ENCODE assay signal across 15 cellular contexts in genomic region chr1:2856821-2857290, GRCh38. TPM values are rescaled to one million over a fixed set of nuclear protein-coding genes. Genes with fewer than 3 reads are reported as not detected.
DNase-seq lines count a peak whose midpoint lies in the region; ATAC-seq, FAIRE-seq and TF ChIP-seq lines count a peak whose summit lies in the region.
"Had no signal": no experiment of that assay in that cellular context is flagged by ENCODE, and none has a peak within 500 bp of the region (broad histone marks: within the 10 kb centered on the region; RNA-seq: fewer than 3 reads in every experiment).

No MANE protein-coding gene starts in this region.

- no peaks in the 10 kb centered on the region for H3K9me3 ChIP-seq in left ventricle myocardium inferior (replicated peaks)
- H3K9me3 ChIP-seq in kidney (ENCODE audit: control insufficient read depth in 1 of 2, low read length in 2 of 2), result no peaks in the 10 kb centered on the region
- no peaks in the 10 kb centered on the region for H3K9me3 ChIP-seq in osteoblast (ENCODE audit: low read depth, low read length)

- H2AFZ ChIP-seq in osteoblast (ENCODE audit: low read length), result no peak overlapping the region

- intact Hi-C loops in left cardiac atrium (cut with DNase I) (no loop called here), left ventricle myocardium inferior (cut with micrococcal nuclease) (no loop called here), kidney (cut with DNase I) (no loop called here), head of caudate nucleus (cut with DNase I) (no loop called here)

- H3K4me1 ChIP-seq in left ventricle myocardium inferior (no peaks in the 10 kb centered on the region), kidney (ENCODE audit: control insufficient read depth in 1 of 2, insufficient read depth in 1 of 2, low read depth in 1 of 2, low read length in 2 of 2) (no peaks in the 10 kb centered on the region), osteoblast (ENCODE audit: insufficient read depth, low read length) (no peaks in the 10 kb centered on the region)

- FAIRE-seq in bronchial epithelial cell (lab: Jason Lieb, UNC) (peak; percentile 13), kidney (lab: Jason Lieb, UNC) (no peak)
- FAIRE-seq: A204.1, GM12878, GM18507 had no signal

- TF ChIP-seq CTCF in left ventricle myocardium inferior (IDR thresholded peaks at IDR 0.05; ENCODE audit: borderline replicate concordance) (no peak), bronchial epithelial cell (IDR thresholded peaks at IDR 0.05; ENCODE audit: insufficient read depth, low read length, severe bottlenecking) (no peak), kidney (IDR thresholded peaks at IDR 0.05; ENCODE audit: borderline replicate concordance, extremely low read depth, insufficient read depth) (no peak), osteoblast (IDR thresholded peaks at IDR 0.05; ENCODE audit: extremely low read depth, low read depth, low read length) (no peak)

- no peak overlapping the region for H3K4me3 ChIP-seq in left ventricle myocardium inferior
- H3K4me3 ChIP-seq in bronchial epithelial cell (ENCODE audit: low read depth, low read length), result no peak overlapping the region
- H3K4me3 ChIP-seq in kidney (ENCODE audit: low read length in 2 of 2), result no peak overlapping the region
- H3K4me3 ChIP-seq in osteoblast (ENCODE audit: insufficient read depth, low read length), result no peak overlapping the region
- H3K4me3 ChIP-seq: GM12878 had no signal

- H3K36me3 ChIP-seq in left ventricle myocardium inferior (no peaks in the 10 kb centered on the region), bronchial epithelial cell (ENCODE audit: control insufficient read depth, insufficient read depth, low read length) (no peaks in the 10 kb centered on the region), kidney (ENCODE audit: control insufficient read depth in 1 of 2, insufficient read depth in 2 of 2, low read length in 2 of 2) (no peaks in the 10 kb centered on the region), osteoblast (ENCODE audit: insufficient read depth, low read length) (no peaks in the 10 kb centered on the region)

- peaks cover 78% of the 10 kb centered on the region for H3K27me3 ChIP-seq in left ventricle myocardium inferior (ENCODE audit: low read depth)
- H3K27me3 ChIP-seq in bronchial epithelial cell (ENCODE audit: control insufficient read depth, insufficient read depth, low read length), result no peaks in the 10 kb centered on the region
- no peaks in the 10 kb centered on the region for H3K27me3 ChIP-seq in osteoblast (ENCODE audit: insufficient read depth, low read length)

- no peak for ATAC-seq in left cardiac atrium
- ATAC-seq: GM12878 had no signal

- no peaks in the 10 kb centered on the region for H4K20me1 ChIP-seq in osteoblast (ENCODE audit: insufficient read depth, low read length)

- peak; percentile 5 for DNase-seq in left cardiac atrium
- DNase-seq in left ventricle myocardium inferior, result no peak
- no peak for DNase-seq in bronchial epithelial cell (ENCODE audit: low read depth)
- DNase-seq in kidney, result peak; percentile 78
- peak; percentile 49 for DNase-seq in osteoblast (ENCODE audit: insufficient read length, low spot score, missing footprints)
- no peak for DNase-seq in head of caudate nucleus
- no peak for DNase-seq in T1000 (lab: John Stamatoyannopoulos, UW)
- DNase-seq: CD4-positive, alpha-beta memory T cell; DMS79; GOT3; H9 had no signal

- no peak overlapping the region for H3K9ac ChIP-seq in kidney (ENCODE audit: low read length in 2 of 2)

- H3K27ac ChIP-seq in left ventricle myocardium inferior (replicated peaks), result no peak overlapping the region
- H3K27ac ChIP-seq in kidney (ENCODE audit: low read depth in 2 of 2, low read length in 2 of 2), result no peak overlapping the region
- no peak overlapping the region for H3K27ac ChIP-seq in osteoblast (ENCODE audit: low read depth, low read length)
- H3K27ac ChIP-seq: C4-2B had no signal

- H3K79me2 ChIP-seq in osteoblast (ENCODE audit: insufficient read depth, low read length), result no peaks in the 10 kb centered on the region

- H3K4me2 ChIP-seq in osteoblast (ENCODE audit: insufficient read depth, low read length), result no peak overlapping the region

RNA-seq across cellular contexts. Expression of gene TTC34, which starts 55.4 kb away (rescaled TPM):
- total RNA-seq in left cardiac atrium, result under 1 TPM; 0.52 to 0.53 TPM
- total RNA-seq in left ventricle myocardium inferior, result 0.91 TPM
- total RNA-seq in bronchial epithelial cell, result under 0.01 TPM in 2 replicates
- total RNA-seq in kidney, result 2.4 TPM
- 0.15 TPM for polyA plus RNA-seq in kidney (ENCODE audit: insufficient read depth, low read depth, low replicate concordance)
- total RNA-seq in osteoblast, result 0.29 and 0.36 TPM in 2 replicates

Comparison
In these comparisons a context has a peak if more than half of its experiments do, and no peak if none do; other contexts are left out.
1. DNase-seq: peak in left cardiac atrium (single experiment), kidney (single experiment) and osteoblast (single experiment); none in left ventricle myocardium inferior (single experiment), bronchial epithelial cell (single experiment), head of caudate nucleus (0 of 42) and T1000 (single experiment).